13 cellular contexts compared by ENCODE assay signal in the genomic region with DNA sequence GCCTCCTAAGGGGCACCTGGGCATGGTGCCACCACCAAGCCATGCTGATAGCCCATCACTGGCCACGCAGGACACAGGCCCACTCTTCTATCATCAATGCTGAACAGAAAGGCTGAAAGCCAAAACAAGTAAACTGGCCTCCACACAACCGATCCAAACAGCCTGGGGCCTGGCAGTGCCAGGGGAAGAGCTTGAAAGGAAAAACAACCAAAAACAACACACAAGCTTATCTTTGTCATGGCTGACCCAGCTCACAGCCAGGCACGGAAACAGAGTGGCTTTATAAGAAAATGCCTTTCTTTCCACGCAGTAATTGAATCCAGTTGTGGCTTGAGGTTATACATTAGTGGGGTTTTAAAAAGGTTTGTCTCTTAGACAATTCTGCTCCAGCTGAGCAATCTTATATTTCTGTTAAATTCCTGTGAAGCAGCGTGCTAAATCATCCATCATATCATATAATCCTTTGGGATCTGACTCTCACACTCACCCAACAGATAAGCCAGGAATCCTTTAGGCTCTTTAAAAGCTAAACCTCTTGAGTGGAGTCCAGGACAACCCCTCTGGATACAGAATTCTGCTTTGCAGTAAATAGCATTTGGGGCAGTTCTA.
DNase-seq lines count a peak whose midpoint lies in the region; ATAC-seq and TF ChIP-seq lines count a peak whose summit lies in the region.
"Had no signal": no experiment of that assay in that cellular context is flagged by ENCODE, and none has a peak within 500 bp of the region (broad histone marks: within the 10 kb centered on the region; RNA-seq: fewer than 3 reads in every experiment).

No MANE protein-coding gene starts in this region.

- H3K9me3 Mint-ChIP-seq in mesothelial cell of epicardium, result peaks cover 37% of the 10 kb centered on the region
- peaks cover 18% of the 10 kb centered on the region for H3K9me3 Mint-ChIP-seq in type B pancreatic cell
- H3K9me3 Mint-ChIP-seq in CD4-positive, alpha-beta T cell, result peaks cover 3% of the 10 kb centered on the region

- POLR2A ChIA-PET in CD4-positive, alpha-beta T cell (lab: Charles Lee), result no interaction called here

- H3K79me2 ChIP-seq in ACC112 (ENCODE audit: control insufficient read depth, insufficient read depth, low read length, unreplicated experiment), result no peaks in the 10 kb centered on the region

- ATAC-seq in CD4-positive, alpha-beta T cell (ENCODE audit: poor library complexity), result no peak

- no peak overlapping the region for H3K27ac ChIP-seq in ACC112 (ENCODE audit: low read depth, low read length)
- H3K27ac ChIP-seq in SJCRH30, result peak overlapping the region; percentile 80
- no peak overlapping the region for H3K27ac ChIP-seq in CD4-positive, alpha-beta T cell (ENCODE audit: low read depth, low read length)
- H3K27ac ChIP-seq: neutrophil had no signal

- H3K4me1 Mint-ChIP-seq in mesothelial cell of epicardium (peaks cover 22% of the 10 kb centered on the region), type B pancreatic cell (ENCODE audit: unreplicated experiment) (peaks cover 27% of the 10 kb centered on the region)
- peaks cover 16% of the 10 kb centered on the region for H3K4me1 Mint-ChIP-seq in CD4-positive, alpha-beta T cell (ENCODE audit: low read depth)

- CTCF ChIA-PET in CD4-positive, alpha-beta T cell (lab: Charles Lee), result no interaction called here

- intact Hi-C loops in CD4-positive, alpha-beta T cell (cut with DNase I, micrococcal nuclease), result no loop called here

- peaks cover 6% of the 10 kb centered on the region; the same call in 1 of the 2 replicates for H3K9me3 ChIP-seq in SJCRH30 (replicated peaks)
- H3K9me3 ChIP-seq in CD4-positive, alpha-beta T cell (ENCODE audit: control insufficient read depth, low read length), result peaks cover 4% of the 10 kb centered on the region
- H3K9me3 ChIP-seq: neutrophil had no signal

- H3K27me3 Mint-ChIP-seq in mesothelial cell of epicardium (ENCODE audit: low read depth) (peaks cover 2% of the 10 kb centered on the region), type B pancreatic cell (peaks cover 3% of the 10 kb centered on the region)
- H3K27me3 Mint-ChIP-seq in CD4-positive, alpha-beta T cell, result peaks cover 4% of the 10 kb centered on the region

- H3K4me3 Mint-ChIP-seq in mesothelial cell of epicardium, result no peak overlapping the region
- H3K4me3 Mint-ChIP-seq in type B pancreatic cell, result no peak overlapping the region
- no peak overlapping the region for H3K4me3 Mint-ChIP-seq in CD4-positive, alpha-beta T cell

- H3K4me1 ChIP-seq in ACC112 (ENCODE audit: control insufficient read depth, insufficient read depth, low read length, unreplicated experiment) (peaks cover 37% of the 10 kb centered on the region), SJCRH30 (peaks cover 35% of the 10 kb centered on the region)

- peak overlapping the region; percentile 91 for H2AFZ ChIP-seq in ACC112 (ENCODE audit: low read length, unreplicated experiment)

- H3K36me3 ChIP-seq in ACC112 (ENCODE audit: insufficient read depth, low read length) (0 out of 2 replicates have a peak, but pooled peaks cover 4% of the 10 kb centered on the region), SJCRH30 (no peaks in the 10 kb centered on the region)
- H3K36me3 ChIP-seq: neutrophil had no signal

- no peaks in the 10 kb centered on the region for H3K36me3 Mint-ChIP-seq in mesothelial cell of epicardium
- no peaks in the 10 kb centered on the region for H3K36me3 Mint-ChIP-seq in type B pancreatic cell
- no peaks in the 10 kb centered on the region for H3K36me3 Mint-ChIP-seq in CD4-positive, alpha-beta T cell (ENCODE audit: low read depth)

- H3K27ac Mint-ChIP-seq in mesothelial cell of epicardium (peak overlapping the region; percentile 76), type B pancreatic cell (no peak overlapping the region)
- no peak overlapping the region for H3K27ac Mint-ChIP-seq in CD4-positive, alpha-beta T cell

- no peaks in the 10 kb centered on the region for H3K27me3 ChIP-seq in ACC112 (ENCODE audit: insufficient read depth, low read length)
- H3K27me3 ChIP-seq in SJCRH30, result no peaks in the 10 kb centered on the region
- H3K27me3 ChIP-seq in CD4-positive, alpha-beta T cell (ENCODE audit: control insufficient read depth, insufficient read depth, low read length), result no peaks in the 10 kb centered on the region
- H3K27me3 ChIP-seq: neutrophil had no signal

- no peak overlapping the region for H3K4me3 ChIP-seq in ACC112 (ENCODE audit: low read depth, low read length)
- H3K4me3 ChIP-seq in SJCRH30, result peak overlapping the region; percentile 32
- H3K4me3 ChIP-seq in fibroblast of villous mesenchyme (ENCODE audit: low read depth, low read length), result no peak overlapping the region

- TF ChIP-seq CTCF in fibroblast of villous mesenchyme (IDR thresholded peaks at IDR 0.05; ENCODE audit: insufficient read depth, low read depth, low read length), result no peak
- no peak for TF ChIP-seq CTCF in mesothelial cell of epicardium (IDR thresholded peaks at IDR 0.05; ENCODE audit: unreplicated experiment)
- TF ChIP-seq CTCF in type B pancreatic cell (conservative IDR thresholded peaks at IDR 0.05), result no peak
- TF ChIP-seq CTCF in CD4-positive, alpha-beta T cell (IDR thresholded peaks at IDR 0.05), result no peak

- DNase-seq in SJCRH30 (peak in 1 of 2 experiments; percentile 50), fibroblast of villous mesenchyme (ENCODE audit: low read depth) (peak; percentile 18), mesothelial cell of epicardium (ENCODE audit: low spot score in 2 of 2, unreplicated experiment in 2 of 2) (no peak), SW480 (ENCODE audit: low spot score) (no peak), type B pancreatic cell (ENCODE audit: extremely low spot score, unreplicated experiment) (no peak), kidney tubule cell (ENCODE audit: low spot score) (no peak)
- no peak for DNase-seq in CD4-positive, alpha-beta T cell
- DNase-seq: ACHN; Calu3; effector CD8-positive, alpha-beta T cell; NCI-H2171 treated with DMSO at 0.1 percent for 48 hours had no signal
